18 cellular contexts compared by ENCODE assay signal in genomic region chr10:77845455-77845850, GRCh38.
DNase-seq lines count a peak whose midpoint lies in the region; ATAC-seq and TF ChIP-seq lines count a peak whose summit lies in the region.
"Had no signal": no experiment of that assay in that cellular context is flagged by ENCODE, and none has a peak within 500 bp of the region (broad histone marks: within the 10 kb centered on the region; RNA-seq: fewer than 3 reads in every experiment).

No MANE protein-coding gene starts in this region.

- H4K20me1 ChIP-seq in PC-3 (ENCODE audit: low read length) (no peaks in the 10 kb centered on the region), osteoblast (ENCODE audit: insufficient read depth, low read length) (peaks cover 3% of the 10 kb centered on the region)

- no peaks in the 10 kb centered on the region for H3K27me3 ChIP-seq in ACC112 (ENCODE audit: insufficient read depth, low read length)
- no peaks in the 10 kb centered on the region for H3K27me3 ChIP-seq in PC-3 (ENCODE audit: low read length)
- H3K27me3 ChIP-seq in osteoblast (ENCODE audit: insufficient read depth, low read length) = no peaks in the 10 kb centered on the region
- H3K27me3 ChIP-seq in SJCRH30 = no peaks in the 10 kb centered on the region
- H3K27me3 ChIP-seq: body of pancreas, uterus had no signal

- H3K4me3 Mint-ChIP-seq in endothelial cell (ENCODE audit: unreplicated experiment) = no peak overlapping the region

- H3K27me3 Mint-ChIP-seq in endothelial cell (ENCODE audit: unreplicated experiment) = peaks cover 6% of the 10 kb centered on the region

- TF ChIP-seq CTCF in PC-3 (conservative IDR thresholded peaks at IDR 0.05; ENCODE audit: low read depth, low read length) = no peak
- no peak for TF ChIP-seq CTCF in endothelial cell (IDR thresholded peaks at IDR 0.05; ENCODE audit: unreplicated experiment)
- TF ChIP-seq CTCF in osteoblast (IDR thresholded peaks at IDR 0.05; ENCODE audit: extremely low read depth, low read depth, low read length) = no peak

- H3K27ac ChIP-seq in ACC112 (ENCODE audit: low read depth, low read length) = peak overlapping the region; percentile 86
- H3K27ac ChIP-seq in PC-3 (ENCODE audit: low read length) = peak overlapping the region; percentile 36
- peak overlapping the region; percentile 60 for H3K27ac ChIP-seq in osteoblast (ENCODE audit: low read depth, low read length)
- no peak overlapping the region for H3K27ac ChIP-seq in SJCRH30
- H3K27ac ChIP-seq: body of pancreas, psoas muscle had no signal

- H2AFZ ChIP-seq in ACC112 (ENCODE audit: low read length, unreplicated experiment) (no peak overlapping the region), PC-3 (ENCODE audit: low read length) (peak overlapping the region; percentile 29), osteoblast (ENCODE audit: low read length) (no peak overlapping the region)

- no peaks in the 10 kb centered on the region for H3K9me3 Mint-ChIP-seq in endothelial cell (ENCODE audit: unreplicated experiment)

- no peak for DNase-seq in PC-3
- DNase-seq in endothelial cell (ENCODE audit: low spot score) = no peak
- no peak for DNase-seq in osteoblast (ENCODE audit: insufficient read length, low spot score, missing footprints)
- no peak for DNase-seq in DMS 273 treated with DMSO at 0.1 percent for 48 hours (lab: John Stamatoyannopoulos, UW)
- DNase-seq in SJCRH30 = no peak
- DNase-seq: activated gamma-delta T cell treated with Interleukin-2 at 50 U/mL for 16 hours; body of pancreas; foreskin melanocyte; KBM-7; midbrain; NCI-H1417 treated with DMSO at 0.1 percent for 48 hours; NCI-H345; psoas muscle; stimulated activated CD4-positive, alpha-beta T cell treated with anti-CD3 and anti-CD28 coated beads, Interleukin-2, amount 100 ng/mL, for 48 hours; uterus had no signal

- H3K4me1 Mint-ChIP-seq in endothelial cell (ENCODE audit: unreplicated experiment) = peaks cover 35% of the 10 kb centered on the region

- H3K9ac ChIP-seq in PC-3 (ENCODE audit: low read length) = peak overlapping the region; percentile 9

- peak overlapping the region; percentile 28; the same call in 1 of the 2 replicates for H3K4me3 ChIP-seq in ACC112 (ENCODE audit: low read depth, low read length)
- H3K4me3 ChIP-seq in PC-3 (ENCODE audit: low read length) = no peak overlapping the region
- H3K4me3 ChIP-seq in osteoblast (ENCODE audit: insufficient read depth, low read length) = no peak overlapping the region
- no peak overlapping the region for H3K4me3 ChIP-seq in SJCRH30
- H3K4me3 ChIP-seq: body of pancreas, psoas muscle, uterus had no signal

- peaks cover 5% of the 10 kb centered on the region for H3F3A ChIP-seq in PC-3 (ENCODE audit: low read length, unreplicated experiment)

- peak overlapping the region; percentile 86 for H3K27ac Mint-ChIP-seq in endothelial cell (ENCODE audit: unreplicated experiment)

- intact Hi-C loops in PC-3 (cut with micrococcal nuclease) = loop anchor here (5.0 kb wide), 2 partner anchors 67 to 678 kb away; no protein-coding TSS in a partner anchor

- no TSS peak for BruUV-seq in PC-3 (replicated peaks; lab: Mats Ljungman, UMichigan)

- H3K4me2 ChIP-seq in PC-3 (ENCODE audit: low read length) (peak overlapping the region; percentile 37), osteoblast (ENCODE audit: insufficient read depth, low read length) (peak overlapping the region; percentile 50)

- CTCF ChIA-PET in PC-3 (lab: Charles Lee) = interaction anchor here (0.9 to 1.0 kb wide), 4 partner anchors 129 to 184 kb away, joined by 3 to 7 read pairs (median 4); partner anchors contain the start of gene POLR3A

- POLR2A ChIA-PET in PC-3 (lab: Charles Lee; ENCODE audit: unreplicated experiment) = interaction anchor here (0.7 kb wide), 1 partner anchor 184 kb away, joined by 4 read pairs; the partner anchor contains the start of gene POLR3A

- H3K36me3 Mint-ChIP-seq in endothelial cell (ENCODE audit: low read depth, unreplicated experiment) = peaks cover 32% of the 10 kb centered on the region

- H3K9me3 ChIP-seq in PC-3 (ENCODE audit: low read length) (no peaks in the 10 kb centered on the region), osteoblast (ENCODE audit: low read depth, low read length) (no peaks in the 10 kb centered on the region), SJCRH30 (replicated peaks) (no peaks in the 10 kb centered on the region)
- H3K9me3 ChIP-seq: body of pancreas, psoas muscle, uterus had no signal

- H3K79me2 ChIP-seq in ACC112 (ENCODE audit: control insufficient read depth, insufficient read depth, low read length, unreplicated experiment) = no peaks in the 10 kb centered on the region
- no peaks in the 10 kb centered on the region for H3K79me2 ChIP-seq in PC-3 (ENCODE audit: low read length)
- H3K79me2 ChIP-seq in osteoblast (ENCODE audit: insufficient read depth, low read length) = peaks cover 3% of the 10 kb centered on the region

- peaks cover 30% of the 10 kb centered on the region for H3K4me1 ChIP-seq in ACC112 (ENCODE audit: control insufficient read depth, insufficient read depth, low read length, unreplicated experiment)
- H3K4me1 ChIP-seq in PC-3 (ENCODE audit: insufficient read depth, low read length) = peaks cover 30% of the 10 kb centered on the region
- peaks cover 26% of the 10 kb centered on the region for H3K4me1 ChIP-seq in osteoblast (ENCODE audit: insufficient read depth, low read length)
- H3K4me1 ChIP-seq in SJCRH30 = no peaks in the 10 kb centered on the region
- H3K4me1 ChIP-seq: body of pancreas, uterus had no signal

- H3K36me3 ChIP-seq in ACC112 (ENCODE audit: insufficient read depth, low read length) (peaks cover 5% of the 10 kb centered on the region; the same call in 1 of the 2 replicates), PC-3 (ENCODE audit: low read depth, low read length) (peaks cover 47% of the 10 kb centered on the region), osteoblast (ENCODE audit: insufficient read depth, low read length) (peaks cover 31% of the 10 kb centered on the region), SJCRH30 (0 out of 2 replicates have a peak, but pooled peaks cover 5% of the 10 kb centered on the region)
- H3K36me3 ChIP-seq: uterus had no signal

- ATAC-seq in PC-3 (no peak), GM18517 (IDR thresholded peaks at IDR 0.05; ENCODE audit: unreplicated experiment) (no peak), HG03565 (IDR thresholded peaks at IDR 0.05; ENCODE audit: unreplicated experiment) (no peak)
- ATAC-seq: body of pancreas had no signal

- H3K9me2 ChIP-seq in PC-3 (replicated peaks; ENCODE audit: low read length) = no peaks in the 10 kb centered on the region
